19 cellular contexts compared by ENCODE assay signal in genomic region chr11:44753965-44754645, GRCh38. TPM values are rescaled to one million over a fixed set of nuclear protein-coding genes. Genes with fewer than 3 reads are reported as not detected.
DNase-seq lines count a peak whose midpoint lies in the region; ATAC-seq and TF ChIP-seq lines count a peak whose summit lies in the region.
"Had no signal": no experiment of that assay in that cellular context is flagged by ENCODE, and none has a peak within 500 bp of the region (broad histone marks: within the 10 kb centered on the region; RNA-seq: fewer than 3 reads in every experiment).

No MANE protein-coding gene starts in this region.

- H3K27ac ChIP-seq in SK-N-MC = peak overlapping the region; percentile 23; the same call in 1 of the 2 replicates
- H3K27ac ChIP-seq in right cardiac atrium (ENCODE audit: low read length) = peak overlapping the region; percentile 10
- H3K27ac ChIP-seq in neural progenitor cell = no peak overlapping the region

- DNase-seq in AG20443 (ENCODE audit: low spot score) = peak; percentile 41
- DNase-seq in SK-N-MC (ENCODE audit: low read depth, low spot score) = no peak
- DNase-seq in right cardiac atrium = no peak
- no peak for DNase-seq in neural progenitor cell (ENCODE audit: low spot score)
- DNase-seq in occipital lobe (lab: John Stamatoyannopoulos, UW) = no peak
- DNase-seq in DMS53 (lab: John Stamatoyannopoulos, UW) = no peak
- DNase-seq in activated CD4-positive, alpha-beta T cell treated with anti-CD3 and anti-CD28 coated beads, Interleukin-2, amount 50 U/mL, for 1 hour = no peak
- no peak for DNase-seq in activated CD8-positive, alpha-beta memory T cell treated with anti-CD3 and anti-CD28 coated beads for 24 hours
- DNase-seq: activated effector memory CD4-positive, alpha-beta T cell treated with Interleukin-2 at 50 U/mL for 16 hours; CD4-positive, CD25-positive, alpha-beta regulatory T cell; DMS 273 treated with DMSO at 0.1 percent for 48 hours; IMR-90; MG63; natural killer cell; NCI-H1694 treated with DMSO at 0.1 percent for 48 hours; NCI-H2227 treated with DMSO at 0.1 percent for 48 hours had no signal

- H3K4me3 Mint-ChIP-seq in neural progenitor cell = no peak overlapping the region
- H3K4me3 Mint-ChIP-seq: CD4-positive, CD25-positive, alpha-beta regulatory T cell; central memory CD8-positive, alpha-beta T cell; natural killer cell had no signal

- WGBS in right cardiac atrium = 65% methylated on average over 8 of the region's 8 CpGs

- peaks cover 4% of the 10 kb centered on the region; the same call in 1 of the 2 replicates for H3K36me3 ChIP-seq in SK-N-MC (ENCODE audit: insufficient read depth, low read length)
- H3K36me3 ChIP-seq in neural progenitor cell = peaks cover 4% of the 10 kb centered on the region
- H3K36me3 ChIP-seq: MG63 had no signal

- H3K27me3 ChIP-seq in right cardiac atrium (ENCODE audit: control insufficient read depth, insufficient read depth) (no peaks in the 10 kb centered on the region), neural progenitor cell (peaks cover 4% of the 10 kb centered on the region)
- H3K27me3 ChIP-seq: MG63 had no signal

- peak in 1 of 2 donors; percentile 26 for ATAC-seq in right cardiac atrium
- ATAC-seq: esophagus mucosa, natural killer cell had no signal

- H3K27me3 Mint-ChIP-seq in neural progenitor cell (ENCODE audit: insufficient read depth, low read depth) = peaks cover 4% of the 10 kb centered on the region
- H3K27me3 Mint-ChIP-seq: CD4-positive, CD25-positive, alpha-beta regulatory T cell; central memory CD8-positive, alpha-beta T cell had no signal

- peaks cover 52% of the 10 kb centered on the region for H3K4me1 Mint-ChIP-seq in neural progenitor cell
- H3K4me1 Mint-ChIP-seq: central memory CD8-positive, alpha-beta T cell; natural killer cell had no signal

- peaks cover 55% of the 10 kb centered on the region for H4K20me1 ChIP-seq in neural progenitor cell (ENCODE audit: low read depth)

- no peak overlapping the region for H2AFZ ChIP-seq in neural progenitor cell (replicated peaks)

- no peak overlapping the region for H3K9ac ChIP-seq in SK-N-MC (ENCODE audit: insufficient read length)
- no peak overlapping the region for H3K9ac ChIP-seq in neural progenitor cell

- peaks cover 18% of the 10 kb centered on the region for H3K36me3 Mint-ChIP-seq in neural progenitor cell

- H3K9me3 Mint-ChIP-seq in neural progenitor cell = peaks cover 12% of the 10 kb centered on the region
- H3K9me3 Mint-ChIP-seq: central memory CD8-positive, alpha-beta T cell; natural killer cell had no signal

- peaks cover 38% of the 10 kb centered on the region for H3F3A ChIP-seq in neural progenitor cell (ENCODE audit: low read depth)

- TF ChIP-seq CTCF in neural progenitor cell (IDR thresholded peaks at IDR 0.05) = no peak

- peak overlapping the region; percentile 67 for H3K27ac Mint-ChIP-seq in neural progenitor cell
- H3K27ac Mint-ChIP-seq: natural killer cell, progenitor cell of endocrine pancreas had no signal

- peaks cover 22% of the 10 kb centered on the region for H3K79me2 ChIP-seq in neural progenitor cell (ENCODE audit: low read depth)

- H3K4me1 ChIP-seq in right cardiac atrium (ENCODE audit: control insufficient read depth, insufficient read depth, low read length) = peaks cover 12% of the 10 kb centered on the region
- H3K4me1 ChIP-seq in neural progenitor cell = peaks cover 38% of the 10 kb centered on the region

- H3K4me3 ChIP-seq in SK-N-MC (peak overlapping the region; percentile 17; the same call in 1 of the 2 replicates), right cardiac atrium (ENCODE audit: low read length) (no peak overlapping the region), neural progenitor cell (no peak overlapping the region)
- H3K4me3 ChIP-seq: MG63 had no signal

- 0 out of 2 replicates have a peak, but pooled peaks cover 5% of the 10 kb centered on the region for H3K9me3 ChIP-seq in SK-N-MC (ENCODE audit: low read depth, low read length)
- no peaks in the 10 kb centered on the region for H3K9me3 ChIP-seq in right cardiac atrium (ENCODE audit: control insufficient read depth, low read length)
- H3K9me3 ChIP-seq in neural progenitor cell (ENCODE audit: low read depth) = peaks cover 3% of the 10 kb centered on the region

- intact Hi-C loops in right cardiac atrium (cut with DNase I) = no loop called here

- H3K4me2 ChIP-seq in neural progenitor cell = peak overlapping the region; percentile 33

RNA-seq across cellular contexts. Expression of gene TSPAN18, which starts 27.3 kb away (rescaled TPM):
- total RNA-seq in right cardiac atrium (100 to 1,000 TPM; 158 to 236 (median 207) TPM), neural progenitor cell (ENCODE audit: low replicate concordance) (16.5 and 33.0 TPM in 2 replicates), occipital lobe (19.7 TPM)
- 120 TPM for polyA plus RNA-seq in right cardiac atrium
